10 cellular contexts compared by ENCODE assay signal in genomic region chr3:100002599-100003350, GRCh38.
DNase-seq lines count a peak whose midpoint lies in the region; ATAC-seq and TF ChIP-seq lines count a peak whose summit lies in the region.
"Had no signal": no experiment of that assay in that cellular context is flagged by ENCODE, and none has a peak within 500 bp of the region (broad histone marks: within the 10 kb centered on the region; RNA-seq: fewer than 3 reads in every experiment).

No MANE protein-coding gene starts in this region.

- H3K9me3 Mint-ChIP-seq in HFFc6 (no peaks in the 10 kb centered on the region), immature natural killer cell (no peaks in the 10 kb centered on the region)
- peaks cover 2% of the 10 kb centered on the region for H3K9me3 Mint-ChIP-seq in activated CD4-positive, alpha-beta memory T cell treated with anti-CD3 and anti-CD28 coated beads for 36 hours

- H3K4me3 ChIP-seq in ACC112 (ENCODE audit: low read depth, low read length) = no peak overlapping the region
- H3K4me3 ChIP-seq: dorsolateral prefrontal cortex had no signal

- H2AFZ ChIP-seq in ACC112 (ENCODE audit: low read length, unreplicated experiment) = no peak overlapping the region

- no peaks in the 10 kb centered on the region for H3K27me3 ChIP-seq in ACC112 (ENCODE audit: insufficient read depth, low read length)
- H3K27me3 ChIP-seq: dorsolateral prefrontal cortex had no signal

- no peak for TF ChIP-seq CTCF in HFFc6 (IDR thresholded peaks at IDR 0.05)

- H3K79me2 ChIP-seq in ACC112 (ENCODE audit: control insufficient read depth, insufficient read depth, low read length, unreplicated experiment) = no peaks in the 10 kb centered on the region

- DNase-seq in HFFc6 (peak; percentile 82), amniotic stem cell (lab: John Stamatoyannopoulos, UW) (peak; percentile 44), left colon (peak in 1 of 2 donors; percentile 43), immature natural killer cell (no peak), NCI-H187 (lab: John Stamatoyannopoulos, UW) (no peak)
- DNase-seq in activated CD4-positive, alpha-beta memory T cell treated with anti-CD3 and anti-CD28 coated beads for 36 hours = no peak
- DNase-seq: NCI-H524 treated with DMSO at 0.1 percent for 48 hours had no signal

- H3K4me1 ChIP-seq in ACC112 (ENCODE audit: control insufficient read depth, insufficient read depth, low read length, unreplicated experiment) = peaks cover 39% of the 10 kb centered on the region

- H3K27ac Mint-ChIP-seq in HFFc6 (peak overlapping the region; percentile 57), immature natural killer cell (peak overlapping the region in 1 of 6 donors; percentile 38)
- H3K27ac Mint-ChIP-seq in activated CD4-positive, alpha-beta memory T cell treated with anti-CD3 and anti-CD28 coated beads for 36 hours = no peak overlapping the region

- H3K4me3 Mint-ChIP-seq in HFFc6 (peak overlapping the region; percentile 34), immature natural killer cell (no peak overlapping the region)
- no peak overlapping the region for H3K4me3 Mint-ChIP-seq in activated CD4-positive, alpha-beta memory T cell treated with anti-CD3 and anti-CD28 coated beads for 36 hours

- H3K4me1 Mint-ChIP-seq in HFFc6 (ENCODE audit: low read depth) (peaks cover 67% of the 10 kb centered on the region), immature natural killer cell (no peaks in the 10 kb centered on the region)
- peaks cover 4% of the 10 kb centered on the region for H3K4me1 Mint-ChIP-seq in activated CD4-positive, alpha-beta memory T cell treated with anti-CD3 and anti-CD28 coated beads for 36 hours (ENCODE audit: low read depth)

- H3K36me3 Mint-ChIP-seq in HFFc6 (ENCODE audit: low read depth) (0 out of 2 replicates have a peak, but pooled peaks cover 5% of the 10 kb centered on the region), immature natural killer cell (peaks cover 0 to 6% (median 0%) of the 10 kb centered on the region in 3 donors)
- H3K36me3 Mint-ChIP-seq in activated CD4-positive, alpha-beta memory T cell treated with anti-CD3 and anti-CD28 coated beads for 36 hours = peaks cover 3% of the 10 kb centered on the region

- H3K27me3 Mint-ChIP-seq in HFFc6 (ENCODE audit: insufficient read depth) = no peaks in the 10 kb centered on the region; the same call in 1 of the 2 replicates
- H3K27me3 Mint-ChIP-seq in immature natural killer cell (ENCODE audit: low read depth in 3 of 3) = peaks cover 0 to 1% (median 0%) of the 10 kb centered on the region in 3 donors
- H3K27me3 Mint-ChIP-seq in activated CD4-positive, alpha-beta memory T cell treated with anti-CD3 and anti-CD28 coated beads for 36 hours = no peaks in the 10 kb centered on the region

- H3K36me3 ChIP-seq in ACC112 (ENCODE audit: insufficient read depth, low read length) = no peaks in the 10 kb centered on the region

- peak overlapping the region; percentile 13 for H3K27ac ChIP-seq in ACC112 (ENCODE audit: low read depth, low read length)

- intact Hi-C loops in left colon (cut with DNase I, micrococcal nuclease) = no loop called here
- intact Hi-C loops in activated CD4-positive, alpha-beta memory T cell treated with anti-CD3 and anti-CD28 coated beads for 36 hours (cut with micrococcal nuclease) = no loop called here

- peak; percentile 90 for ATAC-seq in left colon
- ATAC-seq in HG03097 (IDR thresholded peaks at IDR 0.05; ENCODE audit: low FRiP score, unreplicated experiment) = no peak

- CTCF ChIA-PET in activated CD4-positive, alpha-beta memory T cell treated with anti-CD3 and anti-CD28 coated beads for 36 hours (lab: Charles Lee) = no interaction called here

- POLR2A ChIA-PET in activated CD4-positive, alpha-beta memory T cell treated with anti-CD3 and anti-CD28 coated beads for 36 hours (lab: Charles Lee) = no interaction called here

Comparison
In these comparisons a context has a peak if more than half of its experiments do, and no peak if none do; other contexts are left out.
1. DNase-seq: peak in HFFc6 (single experiment) and amniotic stem cell (single experiment); none in immature natural killer cell (0 of 3), NCI-H187 (0 of 2) and activated CD4-positive, alpha-beta memory T cell treated with anti-CD3 and anti-CD28 coated beads for 36 hours (single experiment).